Comparison of ENCODE assay signal across 8 cellular contexts in genomic region chrX:109856974-109857373, GRCh38.
DNase-seq lines count a peak whose midpoint lies in the region; ATAC-seq, FAIRE-seq and TF ChIP-seq lines count a peak whose summit lies in the region.

No MANE protein-coding gene starts in this region.

- H3K4me1 ChIP-seq in OCI-LY3 (ENCODE audit: low read length): peaks cover 20% of the 10 kb centered on the region
- no peaks in the 10 kb centered on the region for H3K4me1 ChIP-seq in fibroblast of lung (ENCODE audit: control insufficient read depth, extremely low read depth, insufficient read depth, low read length)
- no peaks in the 10 kb centered on the region for H3K4me1 ChIP-seq in small intestine (ENCODE audit: control insufficient read depth in 2 of 2, insufficient read depth in 1 of 2, low read depth in 1 of 2, low read length in 1 of 2)

- 0 out of 2 replicates have a peak overlapping the region, but pooled peaks have one; percentile 22 for H3K9ac ChIP-seq in OCI-LY3 (ENCODE audit: low read length)
- H3K9ac ChIP-seq in fibroblast of lung (ENCODE audit: insufficient read depth, low read length): no peak overlapping the region

- no peak for FAIRE-seq in small intestine (lab: Jason Lieb, UNC)

- H3K79me2 ChIP-seq in OCI-LY3 (ENCODE audit: low read length) (no peaks in the 10 kb centered on the region), fibroblast of lung (ENCODE audit: control insufficient read depth, insufficient read depth, low read length) (no peaks in the 10 kb centered on the region)

- no peaks in the 10 kb centered on the region for H3K36me3 ChIP-seq in OCI-LY3 (replicated peaks; ENCODE audit: low read depth, low read length)
- H3K36me3 ChIP-seq in fibroblast of lung (ENCODE audit: control insufficient read depth, insufficient read depth, low read length): no peaks in the 10 kb centered on the region
- no peaks in the 10 kb centered on the region for H3K36me3 ChIP-seq in small intestine (ENCODE audit: control insufficient read depth in 2 of 2, insufficient read depth in 2 of 2, low read length in 2 of 2)

- TF ChIP-seq CTCF in OCI-LY3 (IDR thresholded peaks at IDR 0.05; ENCODE audit: low read depth, low read length) (peak; percentile 82), fibroblast of lung (conservative IDR thresholded peaks at IDR 0.05 in 1 of 2, IDR thresholded peaks at IDR 0.05 in 1 of 2; ENCODE audit: low read depth in 1 of 2, low read length in 2 of 2) (peak; percentile 54 to 57)

- H2AFZ ChIP-seq in OCI-LY3 (ENCODE audit: low read depth, low read length) (peak overlapping the region; percentile 58), fibroblast of lung (ENCODE audit: low read length) (no peak overlapping the region)

- ATAC-seq in activated CD4-positive, CD25-positive, alpha-beta regulatory T cell treated with anti-CD3 and anti-CD28 coated beads, Interleukin-2, amount 50 U/mL, for 24 hours: no peak
- ATAC-seq in HG02885 (IDR thresholded peaks at IDR 0.05; ENCODE audit: poor library complexity, unreplicated experiment): no peak
- no peak for ATAC-seq in GM19467 (IDR thresholded peaks at IDR 0.05; ENCODE audit: unreplicated experiment)

- no peaks in the 10 kb centered on the region for H3K9me3 ChIP-seq in OCI-LY3 (ENCODE audit: insufficient read depth, low read length)
- no peaks in the 10 kb centered on the region for H3K9me3 ChIP-seq in fibroblast of lung (ENCODE audit: control insufficient read depth, insufficient read depth, low read depth, low read length)
- H3K9me3 ChIP-seq in small intestine (ENCODE audit: control insufficient read depth, low read depth): no peaks in the 10 kb centered on the region

- WGBS in small intestine, 3 donors: 3 to 9% (median 4%) methylated on average over 5 of the region's 5 CpGs

- H3K4me3 ChIP-seq in OCI-LY3 (ENCODE audit: low read length): peak overlapping the region; percentile 58
- no peak overlapping the region for H3K4me3 ChIP-seq in fibroblast of lung (replicated peaks in 1 of 4; ENCODE audit: control extremely low read depth in 1 of 4, insufficient read depth in 1 of 4, low read depth in 3 of 4, low read length in 4 of 4)
- no peak overlapping the region for H3K4me3 ChIP-seq in small intestine (ENCODE audit: low read depth in 1 of 2, low read length in 2 of 2)

- H3K27ac ChIP-seq in OCI-LY3 (ENCODE audit: low read length): no peak overlapping the region
- H3K27ac ChIP-seq in fibroblast of lung (ENCODE audit: insufficient read depth, low read length): peak overlapping the region; percentile 8
- peak overlapping the region in 1 of 2 donors; percentile 22 for H3K27ac ChIP-seq in small intestine (ENCODE audit: low read depth in 1 of 2, low read length in 1 of 2)

- peak overlapping the region; percentile 60 for H3K4me2 ChIP-seq in OCI-LY3 (ENCODE audit: low read length)
- H3K4me2 ChIP-seq in fibroblast of lung (ENCODE audit: extremely low read depth, insufficient read depth, low read length): peak overlapping the region; percentile 51

- no peaks in the 10 kb centered on the region for H4K20me1 ChIP-seq in OCI-LY3 (ENCODE audit: insufficient read depth, low read length)
- H4K20me1 ChIP-seq in fibroblast of lung (ENCODE audit: control insufficient read depth, extremely low read depth, insufficient read depth, low read length): no peaks in the 10 kb centered on the region

- H3K27me3 ChIP-seq in OCI-LY3 (ENCODE audit: low read depth, low read length) (no peaks in the 10 kb centered on the region), fibroblast of lung (ENCODE audit: control insufficient read depth, insufficient read depth, low read length) (no peaks in the 10 kb centered on the region), small intestine (ENCODE audit: control insufficient read depth in 2 of 2, insufficient read depth in 2 of 2, low read length in 2 of 2) (no peaks in the 10 kb centered on the region)

- peak; percentile 4 for DNase-seq in stimulated activated CD4-positive, alpha-beta T cell treated with anti-CD3 and anti-CD28 coated beads, Interleukin-4, amount 100 ng/mL, for 24 hours
- no peak for DNase-seq in stimulated activated CD4-positive, alpha-beta T cell treated with anti-CD3 and anti-CD28 coated beads, Interleukin-12 subunit alpha, Interleukin-12 subunit beta, amount 100 ng/mL, for 4 hours
- DNase-seq in fibroblast of lung (ENCODE audit: low read depth in 2 of 2) (peak; percentile 14 to 66), small intestine (peak; percentile 18)
